In genomic region chr19:46981296-46981695, GRCh38 we compare ENCODE assay signal across 15 cellular contexts. TPM values are rescaled to one million over a fixed set of nuclear protein-coding genes. Genes with fewer than 3 reads are reported as not detected.
DNase-seq lines count a peak whose midpoint lies in the region; ATAC-seq and TF ChIP-seq lines count a peak whose summit lies in the region.
"Had no signal": no experiment of that assay in that cellular context is flagged by ENCODE, and none has a peak within 500 bp of the region (broad histone marks: within the 10 kb centered on the region; RNA-seq: fewer than 3 reads in every experiment).

No MANE protein-coding gene starts in this region.

- H3K27me3 Mint-ChIP-seq in activated CD4-positive, alpha-beta memory T cell treated with anti-CD3 and anti-CD28 coated beads, Interleukin-2, amount 10 ng/mL, durations not matched to agents 7 days and 5 days = no peaks in the 10 kb centered on the region

- H3K27ac Mint-ChIP-seq in activated CD4-positive, alpha-beta memory T cell treated with anti-CD3 and anti-CD28 coated beads, Interleukin-2, amount 10 ng/mL, durations not matched to agents 7 days and 5 days = no peak overlapping the region

- peaks cover 27% of the 10 kb centered on the region for H3K4me1 Mint-ChIP-seq in activated CD4-positive, alpha-beta memory T cell treated with anti-CD3 and anti-CD28 coated beads, Interleukin-2, amount 10 ng/mL, durations not matched to agents 7 days and 5 days

- TF ChIP-seq CTCF in right atrium auricular region (IDR thresholded peaks at IDR 0.05) (no peak), brain microvascular endothelial cell (IDR thresholded peaks at IDR 0.05; ENCODE audit: low read depth, low read length, missing control alignments) (no peak), upper lobe of left lung (IDR thresholded peaks at IDR 0.05) (no peak)

- ATAC-seq in Right ventricle myocardium superior (ENCODE audit: poor library complexity) (no peak), upper lobe of left lung (ENCODE audit: low FRiP score in 2 of 2) (no peak), GM21737 (IDR thresholded peaks at IDR 0.05; ENCODE audit: unreplicated experiment) (no peak)
- ATAC-seq: activated T-cell treated with anti-CD3 and anti-CD28 coated beads, Interleukin-2, amount 50 U/mL, for 4 hours had no signal

- POLR2A ChIA-PET in activated CD4-positive, alpha-beta memory T cell treated with anti-CD3 and anti-CD28 coated beads, Interleukin-2, amount 10 ng/mL, durations not matched to agents 7 days and 5 days (lab: Charles Lee) = no interaction called here

- no peaks in the 10 kb centered on the region for H3K9me3 Mint-ChIP-seq in activated CD4-positive, alpha-beta memory T cell treated with anti-CD3 and anti-CD28 coated beads, Interleukin-2, amount 10 ng/mL, durations not matched to agents 7 days and 5 days
- H3K9me3 Mint-ChIP-seq: activated T-cell treated with anti-CD3 and anti-CD28 coated beads, Interleukin-2, amount 50 U/mL, for 4 hours had no signal

- H3K27me3 ChIP-seq in right atrium auricular region = no peaks in the 10 kb centered on the region
- no peaks in the 10 kb centered on the region for H3K27me3 ChIP-seq in brain microvascular endothelial cell (replicated peaks)
- H3K27me3 ChIP-seq in muscle layer of duodenum (ENCODE audit: low read depth, low read length) = no peaks in the 10 kb centered on the region
- H3K27me3 ChIP-seq in upper lobe of left lung = no peaks in the 10 kb centered on the region

- H3K36me3 ChIP-seq in right atrium auricular region (no peaks in the 10 kb centered on the region), brain microvascular endothelial cell (replicated peaks) (no peaks in the 10 kb centered on the region), muscle layer of duodenum (ENCODE audit: control insufficient read depth in 1 of 2, insufficient read depth in 2 of 2, low read length in 2 of 2) (peaks cover 0 to 6% of the 10 kb centered on the region in 2 donors), upper lobe of left lung (no peaks in the 10 kb centered on the region)

- in situ Hi-C loops in brain microvascular endothelial cell (cut with HindIII; ENCODE audit: low pct_ligation_motif_present, low sequenced_read_pairs) = no loop called here

- no peak for DNase-seq in right atrium auricular region (ENCODE audit: low spot score)
- DNase-seq in Right ventricle myocardium superior = no peak
- no peak for DNase-seq in brain microvascular endothelial cell
- DNase-seq in upper lobe of left lung = no peak
- DNase-seq in activated CD4-positive, alpha-beta memory T cell treated with anti-CD3 and anti-CD28 coated beads, Interleukin-2, amount 10 ng/mL, durations not matched to agents 7 days and 5 days = no peak
- no peak for DNase-seq in NK-92 treated with Interleukin-12 subunit alpha and Interleukin-12 subunit beta, amount 100 ng/mL, for 24 hours (lab: John Stamatoyannopoulos, UW)
- DNase-seq: activated T-cell treated with anti-CD3 and anti-CD28 coated beads, Interleukin-2, amount 50 U/mL, for 4 hours; DND-41; hypothalamus; NCI-H187; stimulated activated CD4-positive, alpha-beta T cell treated with anti-CD3 and anti-CD28 coated beads, Interleukin-1b, Interleukin-23, amount 100 ng/mL, for 48 hours had no signal

- intact Hi-C loops in Right ventricle myocardium superior (cut with DNase I) = no loop called here

- no peaks in the 10 kb centered on the region for H3K9me3 ChIP-seq in right atrium auricular region
- H3K9me3 ChIP-seq in muscle layer of duodenum (ENCODE audit: control insufficient read depth in 1 of 2, low read length in 2 of 2) = no peaks in the 10 kb centered on the region
- no peaks in the 10 kb centered on the region for H3K9me3 ChIP-seq in upper lobe of left lung

- H3K36me3 Mint-ChIP-seq in activated CD4-positive, alpha-beta memory T cell treated with anti-CD3 and anti-CD28 coated beads, Interleukin-2, amount 10 ng/mL, durations not matched to agents 7 days and 5 days (ENCODE audit: low read depth) = peaks cover 4% of the 10 kb centered on the region

- H3K27ac ChIP-seq in right atrium auricular region (peak overlapping the region; percentile 64 to 89), brain microvascular endothelial cell (peak overlapping the region; percentile 66), muscle layer of duodenum (ENCODE audit: low read length) (peak overlapping the region; percentile 26), upper lobe of left lung (peak overlapping the region; percentile 8 to 63 (median 30))
- H3K27ac ChIP-seq: KMS-11 had no signal

- H3K4me1 ChIP-seq in right atrium auricular region (peaks cover 0 to 87% of the 10 kb centered on the region in 2 donors), muscle layer of duodenum (ENCODE audit: control insufficient read depth in 1 of 2, insufficient read depth in 2 of 2, low read length in 2 of 2) (peaks cover 18 to 59% of the 10 kb centered on the region in 2 donors), upper lobe of left lung (peaks cover 45 to 65% (median 57%) of the 10 kb centered on the region in 4 donors)

- peak in 1 of 4 donors; percentile 28 for TF ChIP-seq POLR2A in upper lobe of left lung (IDR thresholded peaks at IDR 0.05)

- WGBS in upper lobe of left lung, 2 donors = 59 to 71% methylated on average over 5 of the region's 5 CpGs

- CTCF ChIA-PET in activated CD4-positive, alpha-beta memory T cell treated with anti-CD3 and anti-CD28 coated beads, Interleukin-2, amount 10 ng/mL, durations not matched to agents 7 days and 5 days (lab: Charles Lee) = interaction anchor here (0.7 to 1.0 kb wide), 2 partner anchors 9 to 32 kb away, joined by 3 read pairs; no protein-coding TSS in a partner anchor

- no peak for TF ChIP-seq EP300 in upper lobe of left lung (IDR thresholded peaks at IDR 0.05)

- H3K4me3 ChIP-seq in right atrium auricular region = no peak overlapping the region
- no peak overlapping the region for H3K4me3 ChIP-seq in brain microvascular endothelial cell (ENCODE audit: low read depth, low read length)
- H3K4me3 ChIP-seq in muscle layer of duodenum (ENCODE audit: low read depth in 1 of 2, low read length in 2 of 2) = no peak overlapping the region
- no peak overlapping the region for H3K4me3 ChIP-seq in upper lobe of left lung
- H3K4me3 ChIP-seq: lung had no signal

- no peak overlapping the region for H3K4me3 Mint-ChIP-seq in activated CD4-positive, alpha-beta memory T cell treated with anti-CD3 and anti-CD28 coated beads, Interleukin-2, amount 10 ng/mL, durations not matched to agents 7 days and 5 days
- H3K4me3 Mint-ChIP-seq: activated T-cell treated with anti-CD3 and anti-CD28 coated beads, Interleukin-2, amount 50 U/mL, for 4 hours had no signal

RNA-seq across cellular contexts. Expression of gene NPAS1, which starts 38.3 kb away (rescaled TPM):
- total RNA-seq in right atrium auricular region = under 1 TPM in 1 of 2 donors, not detected in 1; 0.39 TPM
- not detected for total RNA-seq in Right ventricle myocardium superior
- total RNA-seq in upper lobe of left lung = 10 to 100 TPM in 1 of 6 donors, 1 to 10 TPM in 3, under 1 TPM in 1, not detected in 1; 0.30 to 13.6 (median 1.1) TPM
- under 1 TPM; 0.20 to 0.48 TPM for total RNA-seq in activated CD4-positive, alpha-beta memory T cell treated with anti-CD3 and anti-CD28 coated beads, Interleukin-2, amount 10 ng/mL, durations not matched to agents 7 days and 5 days

Comparison
In these comparisons a context has a peak if more than half of its experiments do, and no peak if none do; other contexts are left out.
1. H3K27ac ChIP-seq: peak in every context shown above with its lines; median percentile 76 in right atrium auricular region; 66 in brain microvascular endothelial cell; 30 in upper lobe of left lung; 26 in muscle layer of duodenum.